ENCODE assay signal across 14 cellular contexts in the genomic region with DNA sequence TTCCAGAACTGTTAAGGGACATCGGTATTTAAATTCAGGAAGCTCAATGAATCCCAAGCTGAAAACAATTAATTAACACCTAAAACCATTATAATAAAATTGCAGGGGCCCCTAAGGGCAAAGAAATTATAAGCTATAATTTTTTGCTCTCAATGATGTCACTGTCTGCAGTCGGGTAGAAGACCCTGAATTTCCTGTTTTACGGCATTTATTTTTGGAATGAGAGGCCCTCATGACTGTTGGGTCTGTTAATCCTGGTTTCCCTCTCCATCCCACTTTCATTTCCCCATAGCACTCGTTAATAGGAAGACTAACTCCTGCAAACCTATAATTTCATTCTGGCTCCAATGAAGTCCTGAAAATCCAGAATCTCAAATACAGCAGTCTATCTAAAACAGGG. TPM values are rescaled to one million over a fixed set of nuclear protein-coding genes. Genes with fewer than 3 reads are reported as not detected.
DNase-seq lines count a peak whose midpoint lies in the region; ATAC-seq and TF ChIP-seq lines count a peak whose summit lies in the region.
"Had no signal": no experiment of that assay in that cellular context is flagged by ENCODE, and none has a peak within 500 bp of the region (broad histone marks: within the 10 kb centered on the region; RNA-seq: fewer than 3 reads in every experiment).

No MANE protein-coding gene starts in this region.

- H3K4me1 Mint-ChIP-seq in type B pancreatic cell (ENCODE audit: unreplicated experiment) (no peaks in the 10 kb centered on the region), endodermal cell (no peaks in the 10 kb centered on the region)
- H3K4me1 Mint-ChIP-seq: CD8-positive, alpha-beta memory T cell had no signal

- no peaks in the 10 kb centered on the region for H3K36me3 Mint-ChIP-seq in type B pancreatic cell
- H3K36me3 Mint-ChIP-seq in endodermal cell (ENCODE audit: low read depth): no peaks in the 10 kb centered on the region
- H3K36me3 Mint-ChIP-seq: CD14-positive monocyte; CD8-positive, alpha-beta memory T cell had no signal

- BruUV-seq in PC-3 (replicated peaks; lab: Mats Ljungman, UMichigan): no TSS peak

- no peaks in the 10 kb centered on the region for H3K9me2 ChIP-seq in PC-3 (replicated peaks; ENCODE audit: low read length)

- 93 to 96% methylated on average over 3 to 4 of the region's 4 CpGs for WGBS in endodermal cell (ENCODE audit: insufficient coverage in 1 of 2, insufficient read length in 1 of 2), 2 experiments

- intact Hi-C loops in PC-3 (cut with micrococcal nuclease): no loop called here

- H3K27ac ChIP-seq in PC-3 (ENCODE audit: low read length): no peak overlapping the region
- no peak overlapping the region for H3K27ac ChIP-seq in endodermal cell (ENCODE audit: low read depth, low read length)
- H3K27ac ChIP-seq: 22Rv1 had no signal

- POLR2A ChIA-PET in PC-3 (lab: Charles Lee; ENCODE audit: unreplicated experiment): no interaction called here

- peaks cover 5% of the 10 kb centered on the region for H3K9me3 Mint-ChIP-seq in type B pancreatic cell
- H3K9me3 Mint-ChIP-seq in endodermal cell: no peaks in the 10 kb centered on the region
- H3K9me3 Mint-ChIP-seq: CD14-positive monocyte, GM23338 had no signal

- CTCF ChIA-PET in PC-3 (lab: Charles Lee): no interaction called here

- H3K36me3 ChIP-seq in PC-3 (ENCODE audit: low read depth, low read length) (no peaks in the 10 kb centered on the region), endodermal cell (ENCODE audit: control insufficient read depth, insufficient read depth, low read length) (no peaks in the 10 kb centered on the region)

- no peak for ATAC-seq in PC-3
- ATAC-seq: GM23338 had no signal

- no peak overlapping the region for H2AFZ ChIP-seq in PC-3 (ENCODE audit: low read length)

- H3K27me3 Mint-ChIP-seq in type B pancreatic cell (no peaks in the 10 kb centered on the region), endodermal cell (ENCODE audit: insufficient read depth) (no peaks in the 10 kb centered on the region)

- H3K79me2 ChIP-seq in PC-3 (ENCODE audit: low read length): no peaks in the 10 kb centered on the region

- peaks cover 25% of the 10 kb centered on the region for H3K4me1 ChIP-seq in PC-3 (ENCODE audit: insufficient read depth, low read length)
- H3K4me1 ChIP-seq in endodermal cell (ENCODE audit: control insufficient read depth, insufficient read depth, low read length): no peaks in the 10 kb centered on the region

- no peak overlapping the region for H3K9ac ChIP-seq in PC-3 (ENCODE audit: low read length)
- no peak overlapping the region for H3K9ac ChIP-seq in endodermal cell (ENCODE audit: extremely low read depth, low read length, poor library complexity, severe bottlenecking)

- peak overlapping the region; percentile 62 for H3K27ac Mint-ChIP-seq in type B pancreatic cell
- H3K27ac Mint-ChIP-seq in endodermal cell: no peak overlapping the region
- H3K27ac Mint-ChIP-seq: CD14-positive monocyte; CD8-positive, alpha-beta memory T cell; GM23338 had no signal

- peak overlapping the region; percentile 37 for H3K4me2 ChIP-seq in PC-3 (ENCODE audit: low read length)
- H3K4me2 ChIP-seq: GM23338 had no signal

- no peaks in the 10 kb centered on the region for H4K20me1 ChIP-seq in PC-3 (ENCODE audit: low read length)

- TF ChIP-seq CTCF in PC-3 (conservative IDR thresholded peaks at IDR 0.05; ENCODE audit: low read depth, low read length) (no peak), type B pancreatic cell (conservative IDR thresholded peaks at IDR 0.05) (no peak), endodermal cell (conservative IDR thresholded peaks at IDR 0.05) (no peak)

- peak; percentile 57 for DNase-seq in DMS53 (lab: John Stamatoyannopoulos, UW)
- DNase-seq in DMS53 treated with DMSO at 0.1 percent for 48 hours (lab: John Stamatoyannopoulos, UW; ENCODE audit: unreplicated experiment): no peak
- DNase-seq in PC-3: peak; percentile 48
- peak; percentile 41 for DNase-seq in medulla oblongata (ENCODE audit: extremely low spot score)
- no peak for DNase-seq in type B pancreatic cell (ENCODE audit: extremely low spot score, unreplicated experiment)
- DNase-seq in dermis blood vessel endothelial cell: no peak
- no peak for DNase-seq in iPS-NIHi11 (ENCODE audit: low spot score)
- DNase-seq in endodermal cell: no peak
- DNase-seq: CD8-positive, alpha-beta memory T cell; H7 had no signal

- H3K4me3 ChIP-seq in PC-3 (ENCODE audit: low read length): no peak overlapping the region
- no peak overlapping the region for H3K4me3 ChIP-seq in endodermal cell (ENCODE audit: low read length)
- H3K4me3 ChIP-seq: GM23338 had no signal

- H3K4me3 Mint-ChIP-seq in type B pancreatic cell: peak overlapping the region; percentile 8
- no peak overlapping the region for H3K4me3 Mint-ChIP-seq in endodermal cell
- H3K4me3 Mint-ChIP-seq: CD14-positive monocyte; CD8-positive, alpha-beta memory T cell; GM23338 had no signal

- H3K9me3 ChIP-seq in PC-3 (ENCODE audit: low read length): no peaks in the 10 kb centered on the region
- H3K9me3 ChIP-seq in endodermal cell (ENCODE audit: control insufficient read depth, low read length): no peaks in the 10 kb centered on the region
- H3K9me3 ChIP-seq: Caco-2 had no signal

- no peaks in the 10 kb centered on the region for H3K27me3 ChIP-seq in PC-3 (ENCODE audit: low read length)
- H3K27me3 ChIP-seq in endodermal cell (ENCODE audit: control insufficient read depth, insufficient read depth, low read length, poor library complexity, severe bottlenecking): no peaks in the 10 kb centered on the region

- no peaks in the 10 kb centered on the region for H3F3A ChIP-seq in PC-3 (ENCODE audit: low read length, unreplicated experiment)

RNA-seq across cellular contexts. Expression of a gene that starts 25.8 kb away (rescaled TPM):
- 10.5 and 14.3 TPM in 2 replicates for total RNA-seq in PC-3 (2014; rRNA removed)
- 7.9 and 16.6 TPM in 2 replicates for total RNA-seq in type B pancreatic cell (ENCODE audit: low replicate concordance)
- total RNA-seq in dermis blood vessel endothelial cell: 0.14 and 0.17 TPM in 2 replicates
- 10 to 100 TPM; 31.6 to 33.1 TPM for total RNA-seq in endodermal cell
- polyA plus RNA-seq in endodermal cell (2013, experiment 1 of 2): 9.2 TPM
- 10.5 TPM for polyA plus RNA-seq in endodermal cell (2013, experiment 2 of 2)
- total RNA-seq: CD8-positive, alpha-beta memory T cell had no signal
- polyA plus RNA-seq: CD14-positive monocyte; CD8-positive, alpha-beta memory T cell had no signal

Comparison
In these comparisons a context has a peak if more than half of its experiments do, and no peak if none do; other contexts are left out.
1. DNase-seq: peak in DMS53 (single experiment), PC-3 (single experiment) and medulla oblongata (single experiment); none in DMS53 treated with DMSO at 0.1 percent for 48 hours (single experiment), type B pancreatic cell (single experiment), dermis blood vessel endothelial cell (single experiment), iPS-NIHi11 (single experiment) and endodermal cell (single experiment).